25 cellular contexts compared by ENCODE assay signal in the genomic region with DNA sequence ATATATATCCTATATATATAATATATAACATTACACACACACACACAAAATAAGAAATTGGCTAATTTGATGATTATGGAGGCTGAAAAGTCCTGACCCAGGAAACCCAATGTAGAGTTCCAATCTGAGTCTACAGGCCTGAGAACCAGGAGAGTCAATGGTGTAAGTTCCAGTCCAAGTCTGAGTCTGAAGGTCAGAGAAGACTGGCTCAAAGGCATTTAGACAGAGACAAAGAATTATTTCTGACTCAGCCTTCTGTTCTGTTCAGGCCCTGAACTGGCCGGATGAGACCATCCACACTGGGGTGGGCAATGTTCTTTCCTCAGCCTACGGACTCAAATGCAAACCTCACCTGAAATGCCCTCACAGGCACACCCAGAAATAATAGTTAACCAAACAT.
"Had no signal": no experiment of that assay in that cellular context is flagged by ENCODE, and none has a peak within 500 bp of the region (broad histone marks: within the 10 kb centered on the region; RNA-seq: fewer than 3 reads in every experiment).

No MANE protein-coding gene starts in this region.

- H3K27ac Mint-ChIP-seq: dendritic cell treated with granulocyte-macrophage colony-stimulating factor and Interleukin-4, amounts not matched to agents 40 ng/mL and 50 ng/mL, for 4 days; effector memory CD8-positive, alpha-beta T cell; endodermal cell; mesothelial cell of epicardium had no signal

- H3K9me3 Mint-ChIP-seq: dendritic cell treated with granulocyte-macrophage colony-stimulating factor and Interleukin-4, amounts not matched to agents 40 ng/mL and 50 ng/mL, for 4 days; effector memory CD8-positive, alpha-beta T cell; endodermal cell had no signal

- DNase-seq: colonic mucosa; cortex of kidney; effector CD8-positive, alpha-beta T cell; effector memory CD8-positive, alpha-beta T cell; endodermal cell; erythroblast; esophagus squamous epithelium; foreskin fibroblast; foreskin melanocyte; gastrocnemius medialis; glutamatergic neuron; head of caudate nucleus; heart right ventricle; hippocampal formation; kidney; kidney glomerular epithelial cell; left colon; left ventricle myocardium inferior; mammary epithelial cell; mesenchymal stem cell; mucosa of descending colon had no signal

- H3K27me3 Mint-ChIP-seq: dendritic cell treated with granulocyte-macrophage colony-stimulating factor and Interleukin-4, amounts not matched to agents 40 ng/mL and 50 ng/mL, for 4 days; effector memory CD8-positive, alpha-beta T cell had no signal

- H3K4me3 Mint-ChIP-seq: dendritic cell treated with granulocyte-macrophage colony-stimulating factor and Interleukin-4, amounts not matched to agents 40 ng/mL and 50 ng/mL, for 4 days; effector memory CD8-positive, alpha-beta T cell; endodermal cell; mesothelial cell of epicardium had no signal

- ATAC-seq: effector memory CD8-positive, alpha-beta T cell; esophagus mucosa; gastrocnemius medialis; heart right ventricle; left colon; left lobe of liver; mucosa of descending colon had no signal
